9 cellular contexts compared by ENCODE assay signal in the genomic region with DNA sequence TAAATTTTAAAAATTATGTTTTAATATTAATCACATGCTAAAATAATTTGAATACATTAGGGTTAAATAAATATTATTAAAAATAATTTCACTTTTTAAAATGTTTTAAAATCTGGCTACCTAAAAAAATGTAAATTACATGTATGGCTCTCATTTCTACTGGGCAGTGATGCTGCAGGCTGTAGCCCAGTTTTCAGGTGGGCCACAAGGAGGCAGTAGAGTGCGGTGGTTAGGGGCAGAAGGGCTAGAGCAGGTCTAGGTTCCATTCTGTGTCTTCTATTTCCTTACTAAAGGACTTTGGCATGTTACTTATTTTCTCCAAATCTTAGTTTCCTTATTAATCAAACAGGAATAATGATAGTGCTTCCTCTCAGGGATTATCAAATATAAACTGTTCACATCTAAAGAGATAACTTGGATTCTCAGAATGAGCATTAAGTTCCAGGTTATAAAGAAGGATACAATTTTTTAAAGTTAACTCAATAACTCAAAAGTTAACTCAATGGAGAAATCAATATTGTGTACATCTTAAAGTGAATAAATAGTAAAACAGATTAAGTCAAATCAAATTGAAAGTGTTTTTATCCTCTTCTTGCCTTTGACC. TPM values are rescaled to one million over a fixed set of nuclear protein-coding genes. Genes with fewer than 3 reads are reported as not detected.
DNase-seq lines count a peak whose midpoint lies in the region; ATAC-seq and FAIRE-seq lines count a peak whose summit lies in the region.
"Had no signal": no experiment of that assay in that cellular context is flagged by ENCODE, and none has a peak within 500 bp of the region (broad histone marks: within the 10 kb centered on the region; RNA-seq: fewer than 3 reads in every experiment).

No MANE protein-coding gene starts in this region.

- no peak overlapping the region for H4K12ac ChIP-seq in trophoblast cell (ENCODE audit: low read depth, low read length)

- ATAC-seq in GM19452 (IDR thresholded peaks at IDR 0.05; ENCODE audit: unreplicated experiment), result peak; percentile 81
- ATAC-seq in activated T-helper 17 cell treated with anti-CD3 and anti-CD28 coated beads, Interleukin-2, amount 50 U/mL, for 72 hours (replicated peaks), result peak; percentile 71

- no peak overlapping the region for H3K4me2 ChIP-seq in trophoblast cell (ENCODE audit: low read length)

- H3K4me1 ChIP-seq in trophoblast cell (ENCODE audit: control insufficient read depth in 1 of 2, insufficient read depth in 2 of 2, low read length in 2 of 2), result no peaks in the 10 kb centered on the region

- whole genome bisulfite sequencing in trophoblast cell (ENCODE audit: extremely low coverage, insufficient coverage, insufficient read length), result no CpG with 5 or more reads among the region's 1 CpG

- no peak overlapping the region for H3K14ac ChIP-seq in trophoblast cell (ENCODE audit: low read length)

- peaks cover 13% of the 10 kb centered on the region for H3K27me3 Mint-ChIP-seq in activated T-helper 17 cell treated with anti-CD3 and anti-CD28 coated beads, Interleukin-2, amount 50 U/mL, for 72 hours

- H3K18ac ChIP-seq in trophoblast cell (ENCODE audit: low read length), result no peak overlapping the region

- FAIRE-seq in urothelium cell line (lab: Jason Lieb, UNC), result no peak

- no peaks in the 10 kb centered on the region for H3K36me3 ChIP-seq in trophoblast cell (ENCODE audit: control insufficient read depth in 1 of 2, insufficient read depth in 2 of 2, low read length in 2 of 2)

- no peak overlapping the region for H3K27ac Mint-ChIP-seq in activated T-helper 17 cell treated with anti-CD3 and anti-CD28 coated beads, Interleukin-2, amount 50 U/mL, for 72 hours
- H3K27ac Mint-ChIP-seq: T-helper 1 cell treated with Interleukin-12 subunit alpha and Interleukin-12 subunit beta and Interleukin-4 antibody, amounts not matched to agents 30 μg/mL and 1 μg/mL, for 36 hours had no signal

- no peak overlapping the region for H3K23ac ChIP-seq in trophoblast cell (ENCODE audit: low read length)

- H3K4ac ChIP-seq in trophoblast cell (ENCODE audit: low read depth, low read length), result no peak overlapping the region

- H3K9me3 Mint-ChIP-seq in activated T-helper 17 cell treated with anti-CD3 and anti-CD28 coated beads, Interleukin-2, amount 50 U/mL, for 72 hours, result no peaks in the 10 kb centered on the region

- no peak overlapping the region for H3K4me3 ChIP-seq in trophoblast cell (ENCODE audit: low read depth, low read length)

- no peak overlapping the region for H2AFZ ChIP-seq in trophoblast cell (ENCODE audit: insufficient read depth, low read length, poor library complexity)

- no peaks in the 10 kb centered on the region for H3K79me1 ChIP-seq in trophoblast cell (ENCODE audit: low read length)

- no peak overlapping the region for H3K9ac ChIP-seq in trophoblast cell (ENCODE audit: low read length)

- H2BK12ac ChIP-seq in trophoblast cell (ENCODE audit: low read length), result no peak overlapping the region

- H3K9me3 ChIP-seq in trophoblast cell (ENCODE audit: insufficient read depth, low read depth, low read length), result no peaks in the 10 kb centered on the region

- no peak overlapping the region for H4K91ac ChIP-seq in trophoblast cell (ENCODE audit: low read depth, low read length)

- H3K4me3 Mint-ChIP-seq in activated T-helper 17 cell treated with anti-CD3 and anti-CD28 coated beads, Interleukin-2, amount 50 U/mL, for 72 hours, result no peak overlapping the region
- H3K4me3 Mint-ChIP-seq: T-helper 1 cell treated with Interleukin-12 subunit alpha and Interleukin-12 subunit beta and Interleukin-4 antibody, amounts not matched to agents 30 μg/mL and 1 μg/mL, for 36 hours had no signal

- H4K8ac ChIP-seq in trophoblast cell (ENCODE audit: low read depth, low read length), result no peak overlapping the region

- no peak overlapping the region for H2BK120ac ChIP-seq in trophoblast cell (ENCODE audit: insufficient read depth, low read length, poor library complexity)

- H3K27ac ChIP-seq in trophoblast cell (ENCODE audit: low read depth, low read length), result no peak overlapping the region

- no peak overlapping the region for H2AK5ac ChIP-seq in trophoblast cell (ENCODE audit: low read length)

- H3K79me2 ChIP-seq in trophoblast cell (ENCODE audit: control insufficient read depth, insufficient read depth, low read length, poor library complexity), result no peaks in the 10 kb centered on the region

- H3K36me3 Mint-ChIP-seq in activated T-helper 17 cell treated with anti-CD3 and anti-CD28 coated beads, Interleukin-2, amount 50 U/mL, for 72 hours (ENCODE audit: low read depth), result no peaks in the 10 kb centered on the region

- H3K4me1 Mint-ChIP-seq in activated T-helper 17 cell treated with anti-CD3 and anti-CD28 coated beads, Interleukin-2, amount 50 U/mL, for 72 hours, result no peaks in the 10 kb centered on the region

- H3K27me3 ChIP-seq in trophoblast cell (ENCODE audit: insufficient read depth, low read length), result no peaks in the 10 kb centered on the region

- peak; percentile 52 for DNase-seq in COLO668 (lab: John Stamatoyannopoulos, UW; ENCODE audit: unreplicated experiment)
- peak; percentile 51 for DNase-seq in HS-27A (ENCODE audit: low read depth)
- DNase-seq in RKO (ENCODE audit: low spot score), result peak; percentile 49
- DNase-seq in germinal center (ENCODE audit: low spot score), result peak; percentile 35
- peak; percentile 27 to 63 for DNase-seq in trophoblast cell
- peak; percentile 65 for DNase-seq in urothelium cell line (ENCODE audit: low spot score)

- no peak overlapping the region for H2BK5ac ChIP-seq in trophoblast cell (ENCODE audit: low read depth, low read length, poor library complexity)

RNA-seq across cellular contexts. Expression of a gene that starts 54.9 kb away (rescaled TPM):
- not detected for total RNA-seq in activated T-helper 17 cell treated with anti-CD3 and anti-CD28 coated beads, Interleukin-2, amount 50 U/mL, for 72 hours
- 0.01 TPM in 1 of 2 replicates, not detected in the other for polyA plus RNA-seq in trophoblast cell (2013)
